In genomic region chr18:61662726-61663125, GRCh38 we compare ENCODE assay signal across 24 cellular contexts.
"Had no signal": no experiment of that assay in that cellular context is flagged by ENCODE, and none has a peak within 500 bp of the region (broad histone marks: within the 10 kb centered on the region; RNA-seq: fewer than 3 reads in every experiment).

No MANE protein-coding gene starts in this region.

- DNase-seq: Karpas-422, KG1, MG63, NCI-H1092 treated with DMSO at 0.1 percent for 48 hours, NCI-H1436, NCI-H187, NCI-H2029, NCI-H2081 treated with DMSO at 0.1 percent for 48 hours, NCI-H2171, NCI-H226, NCI-H446, NCI-H510A, NCI-H524 treated with DMSO at 0.1 percent for 48 hours, NCI-H69, NCI-H774, SHP77, SK-N-SH, SW 1271, T-cell had no signal

- H3K4me1 Mint-ChIP-seq: T-cell had no signal

- H3K36me3 ChIP-seq: MG63 had no signal

- H3K27ac ChIP-seq: HL-60, RWPE1 had no signal

- H3K4me2 ChIP-seq: SK-N-SH had no signal

- H3K36me3 Mint-ChIP-seq: T-cell had no signal

- H3K4me3 Mint-ChIP-seq: T-cell; T-helper 1 cell treated with Interleukin-12 subunit alpha and Interleukin-12 subunit beta and Interleukin-4 antibody, amounts not matched to agents 30 μg/mL and 1 μg/mL, for 36 hours had no signal

- FAIRE-seq: HTR-8/SVneo had no signal

- H3K27me3 ChIP-seq: MG63 had no signal

- H3K9ac ChIP-seq: SK-N-SH had no signal

- H3K4me3 ChIP-seq: MG63 had no signal

- H3K27ac Mint-ChIP-seq: T-cell; T-helper 1 cell treated with Interleukin-12 subunit alpha and Interleukin-12 subunit beta and Interleukin-4 antibody, amounts not matched to agents 30 μg/mL and 1 μg/mL, for 36 hours had no signal

- H3K9me3 Mint-ChIP-seq: T-helper 1 cell treated with Interleukin-12 subunit alpha and Interleukin-12 subunit beta and Interleukin-4 antibody, amounts not matched to agents 30 μg/mL and 1 μg/mL, for 36 hours had no signal

- ATAC-seq: Panc1, T-cell had no signal

- H3K9me2 ChIP-seq: SK-N-SH had no signal

- H3K9me3 ChIP-seq: MG63, SK-N-SH had no signal
